ENCODE assay signal across 20 cellular contexts in genomic region chr3:194196876-194197275, GRCh38.
A peak's percentile ranks its signal among the peaks of the same experiment; 100 is the strongest.
DNase-seq lines count a peak whose midpoint lies in the region; FAIRE-seq and TF ChIP-seq lines count a peak whose summit lies in the region.
"Had no signal": no experiment of that assay in that cellular context is flagged by ENCODE, and none has a peak within 500 bp of the region (broad histone marks: within the 10 kb centered on the region; RNA-seq: fewer than 3 reads in every experiment).

No MANE protein-coding gene starts in this region.

- TF ChIP-seq EP300 in ovary (IDR thresholded peaks at IDR 0.05) (no peak), esophagus muscularis mucosa (IDR thresholded peaks at IDR 0.05) (no peak)

- TF ChIP-seq CTCF in MCF 10A (IDR thresholded peaks at IDR 0.05; ENCODE audit: unreplicated experiment), result no peak
- TF ChIP-seq CTCF in breast epithelium (IDR thresholded peaks at IDR 0.05), result no peak
- TF ChIP-seq CTCF in bronchial epithelial cell (IDR thresholded peaks at IDR 0.05; ENCODE audit: insufficient read depth, low read length, severe bottlenecking), result no peak
- TF ChIP-seq CTCF in ovary (IDR thresholded peaks at IDR 0.05), result no peak
- no peak for TF ChIP-seq CTCF in esophagus muscularis mucosa (IDR thresholded peaks at IDR 0.05)

- POLR2A ChIA-PET in MCF 10A (lab: Yijun Ruan, JAX), result no interaction called here

- H3K27ac Mint-ChIP-seq in MCF 10A (ENCODE audit: low read depth, unreplicated experiment), result no peak overlapping the region
- H3K27ac Mint-ChIP-seq: CD14-positive monocyte; CD4-positive, alpha-beta memory T cell; HFFc6 had no signal

- WGBS in ovary, 3 donors, result 94 to 97% (median 95%) methylated on average over 9 of the region's 9 CpGs
- WGBS in esophagus muscularis mucosa, result 95% methylated on average over 9 of the region's 9 CpGs

- H3K27ac ChIP-seq in breast epithelium (no peak overlapping the region), epithelial cell of prostate (no peak overlapping the region), ovary (no peak overlapping the region), esophagus muscularis mucosa (replicated peaks in 1 of 4) (no peak overlapping the region)
- H3K27ac ChIP-seq: BLaER1, HL-60 had no signal

- no TSS peak for BruUV-seq in MCF 10A (replicated peaks; lab: Mats Ljungman, UMichigan)

- H3K9me3 ChIP-seq in breast epithelium, result no peaks in the 10 kb centered on the region
- H3K9me3 ChIP-seq in ovary, result no peaks in the 10 kb centered on the region
- H3K9me3 ChIP-seq in esophagus muscularis mucosa, result no peaks in the 10 kb centered on the region
- H3K9me3 ChIP-seq: BLaER1 had no signal

- H3K36me3 ChIP-seq in breast epithelium (no peaks in the 10 kb centered on the region), bronchial epithelial cell (ENCODE audit: control insufficient read depth, insufficient read depth, low read length) (no peaks in the 10 kb centered on the region), ovary (no peaks in the 10 kb centered on the region), esophagus muscularis mucosa (no peaks in the 10 kb centered on the region)
- H3K36me3 ChIP-seq: BLaER1 had no signal

- intact Hi-C loops in MCF 10A (cut with micrococcal nuclease), result no loop called here
- intact Hi-C loops in breast epithelium (cut with DNase I; ENCODE audit: low total_unique reads), result loop anchor here (5.0 kb wide), 1 partner anchor 1355 kb away; no protein-coding TSS in a partner anchor
- intact Hi-C loops in ovary (cut with DNase I), result loop anchor here in 1 of 4 donors (10.0 kb wide), 1 partner anchor 48 kb away; no protein-coding TSS in a partner anchor
- intact Hi-C loops in esophagus muscularis mucosa (cut with DNase I), result no loop called here

- no peaks in the 10 kb centered on the region for H3K4me1 ChIP-seq in breast epithelium
- peaks cover 3% of the 10 kb centered on the region for H3K4me1 ChIP-seq in ovary (ENCODE audit: insufficient read depth)
- peaks cover 0 to 9% (median 0%) of the 10 kb centered on the region in 4 donors for H3K4me1 ChIP-seq in esophagus muscularis mucosa

- no peak for TF ChIP-seq POLR2A in breast epithelium (IDR thresholded peaks at IDR 0.05)
- no peak for TF ChIP-seq POLR2A in ovary (IDR thresholded peaks at IDR 0.05)
- TF ChIP-seq POLR2A in esophagus muscularis mucosa (IDR thresholded peaks at IDR 0.05; ENCODE audit: low read depth), result no peak

- H3K9me3 Mint-ChIP-seq in MCF 10A (ENCODE audit: unreplicated experiment), result no peaks in the 10 kb centered on the region
- H3K9me3 Mint-ChIP-seq: CD4-positive, alpha-beta memory T cell; HFFc6 had no signal

- no peaks in the 10 kb centered on the region for H3K36me3 Mint-ChIP-seq in MCF 10A (ENCODE audit: insufficient read depth, unreplicated experiment)
- H3K36me3 Mint-ChIP-seq: CD14-positive monocyte had no signal

- H3K27me3 ChIP-seq in breast epithelium, result no peaks in the 10 kb centered on the region
- no peaks in the 10 kb centered on the region for H3K27me3 ChIP-seq in bronchial epithelial cell (ENCODE audit: control insufficient read depth, insufficient read depth, low read length)
- no peaks in the 10 kb centered on the region for H3K27me3 ChIP-seq in ovary
- H3K27me3 ChIP-seq in esophagus muscularis mucosa, result no peaks in the 10 kb centered on the region
- H3K27me3 ChIP-seq: BLaER1 had no signal

- FAIRE-seq in bronchial epithelial cell (lab: Jason Lieb, UNC), result no peak
- no peak for FAIRE-seq in frontal cortex (lab: Jason Lieb, UNC)
- FAIRE-seq: HepG2 had no signal

- CTCF ChIA-PET in MCF 10A (lab: Yijun Ruan, JAX), result interaction anchor here (0.6 to 1.2 kb wide), 2 partner anchors 38 to 268 kb away, joined by 3 to 4 read pairs; no protein-coding TSS in a partner anchor

- DNase-seq in MCF 10A (ENCODE audit: unreplicated experiment) (peak; percentile 11), breast epithelium (ENCODE audit: low spot score in 2 of 2) (no peak), bronchial epithelial cell (ENCODE audit: low read depth) (peak; percentile 31), epithelial cell of prostate (ENCODE audit: low read depth, low spot score) (peak; percentile 22), ovary (no peak), germinal center (ENCODE audit: low spot score) (no peak), esophagus muscularis mucosa (ENCODE audit: extremely low spot score) (no peak), frontal cortex (ENCODE audit: low spot score in 2 of 2) (no peak)
- DNase-seq: 8988T; CD4-positive, alpha-beta memory T cell; DMS153; DMS79 treated with DMSO at 0.1 percent for 48 hours; GF-D8; GOT3; H7; HFFc6 had no signal

- H3K27me3 Mint-ChIP-seq in MCF 10A (ENCODE audit: insufficient read depth, unreplicated experiment), result peaks cover 18% of the 10 kb centered on the region

- H3K4me1 Mint-ChIP-seq in MCF 10A (ENCODE audit: insufficient read depth, unreplicated experiment), result no peaks in the 10 kb centered on the region

- H3K4me3 ChIP-seq in breast epithelium (no peak overlapping the region), bronchial epithelial cell (ENCODE audit: low read depth, low read length) (no peak overlapping the region), ovary (no peak overlapping the region), esophagus muscularis mucosa (no peak overlapping the region)
- H3K4me3 ChIP-seq: BLaER1 had no signal

- H3K4me3 Mint-ChIP-seq in MCF 10A (ENCODE audit: unreplicated experiment), result no peak overlapping the region
- H3K4me3 Mint-ChIP-seq: CD14-positive monocyte; CD4-positive, alpha-beta memory T cell; HFFc6 had no signal

Comparison
In these comparisons a context has a peak if more than half of its experiments do, and no peak if none do; other contexts are left out.
1. DNase-seq: peak in MCF 10A (single experiment), bronchial epithelial cell (single experiment) and epithelial cell of prostate (single experiment); none in breast epithelium (0 of 2), ovary (0 of 5), germinal center (single experiment), esophagus muscularis mucosa (single experiment) and frontal cortex (0 of 2).